1 cellular context compared by ENCODE assay signal in the genomic region with DNA sequence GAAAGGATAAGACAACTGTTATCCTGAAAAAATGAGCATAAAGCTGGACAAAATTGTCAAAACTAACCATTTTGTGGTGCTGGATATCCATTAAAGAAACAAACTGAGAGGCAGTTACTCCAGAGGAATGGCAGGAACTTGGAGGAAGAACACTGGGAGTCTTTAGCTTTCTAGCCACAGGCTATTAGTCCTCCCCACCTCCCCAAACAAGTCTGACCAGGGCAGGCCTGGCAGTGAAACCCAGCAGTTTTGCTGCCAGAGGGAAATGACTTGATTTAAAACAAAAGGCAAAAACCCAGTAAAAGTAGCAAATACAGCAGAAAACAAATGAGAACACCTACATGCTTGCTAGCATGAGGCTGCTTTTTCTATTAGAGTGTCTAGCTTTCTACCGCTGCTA.
TF ChIP-seq lines count a peak whose summit lies in the region.

No MANE protein-coding gene starts in this region.

TF ChIP-seq in GM23338, 12 proteins besides CTCF, POLR2A, EP300 and RAD21:
- TF ChIP-seq, protein P1, sequence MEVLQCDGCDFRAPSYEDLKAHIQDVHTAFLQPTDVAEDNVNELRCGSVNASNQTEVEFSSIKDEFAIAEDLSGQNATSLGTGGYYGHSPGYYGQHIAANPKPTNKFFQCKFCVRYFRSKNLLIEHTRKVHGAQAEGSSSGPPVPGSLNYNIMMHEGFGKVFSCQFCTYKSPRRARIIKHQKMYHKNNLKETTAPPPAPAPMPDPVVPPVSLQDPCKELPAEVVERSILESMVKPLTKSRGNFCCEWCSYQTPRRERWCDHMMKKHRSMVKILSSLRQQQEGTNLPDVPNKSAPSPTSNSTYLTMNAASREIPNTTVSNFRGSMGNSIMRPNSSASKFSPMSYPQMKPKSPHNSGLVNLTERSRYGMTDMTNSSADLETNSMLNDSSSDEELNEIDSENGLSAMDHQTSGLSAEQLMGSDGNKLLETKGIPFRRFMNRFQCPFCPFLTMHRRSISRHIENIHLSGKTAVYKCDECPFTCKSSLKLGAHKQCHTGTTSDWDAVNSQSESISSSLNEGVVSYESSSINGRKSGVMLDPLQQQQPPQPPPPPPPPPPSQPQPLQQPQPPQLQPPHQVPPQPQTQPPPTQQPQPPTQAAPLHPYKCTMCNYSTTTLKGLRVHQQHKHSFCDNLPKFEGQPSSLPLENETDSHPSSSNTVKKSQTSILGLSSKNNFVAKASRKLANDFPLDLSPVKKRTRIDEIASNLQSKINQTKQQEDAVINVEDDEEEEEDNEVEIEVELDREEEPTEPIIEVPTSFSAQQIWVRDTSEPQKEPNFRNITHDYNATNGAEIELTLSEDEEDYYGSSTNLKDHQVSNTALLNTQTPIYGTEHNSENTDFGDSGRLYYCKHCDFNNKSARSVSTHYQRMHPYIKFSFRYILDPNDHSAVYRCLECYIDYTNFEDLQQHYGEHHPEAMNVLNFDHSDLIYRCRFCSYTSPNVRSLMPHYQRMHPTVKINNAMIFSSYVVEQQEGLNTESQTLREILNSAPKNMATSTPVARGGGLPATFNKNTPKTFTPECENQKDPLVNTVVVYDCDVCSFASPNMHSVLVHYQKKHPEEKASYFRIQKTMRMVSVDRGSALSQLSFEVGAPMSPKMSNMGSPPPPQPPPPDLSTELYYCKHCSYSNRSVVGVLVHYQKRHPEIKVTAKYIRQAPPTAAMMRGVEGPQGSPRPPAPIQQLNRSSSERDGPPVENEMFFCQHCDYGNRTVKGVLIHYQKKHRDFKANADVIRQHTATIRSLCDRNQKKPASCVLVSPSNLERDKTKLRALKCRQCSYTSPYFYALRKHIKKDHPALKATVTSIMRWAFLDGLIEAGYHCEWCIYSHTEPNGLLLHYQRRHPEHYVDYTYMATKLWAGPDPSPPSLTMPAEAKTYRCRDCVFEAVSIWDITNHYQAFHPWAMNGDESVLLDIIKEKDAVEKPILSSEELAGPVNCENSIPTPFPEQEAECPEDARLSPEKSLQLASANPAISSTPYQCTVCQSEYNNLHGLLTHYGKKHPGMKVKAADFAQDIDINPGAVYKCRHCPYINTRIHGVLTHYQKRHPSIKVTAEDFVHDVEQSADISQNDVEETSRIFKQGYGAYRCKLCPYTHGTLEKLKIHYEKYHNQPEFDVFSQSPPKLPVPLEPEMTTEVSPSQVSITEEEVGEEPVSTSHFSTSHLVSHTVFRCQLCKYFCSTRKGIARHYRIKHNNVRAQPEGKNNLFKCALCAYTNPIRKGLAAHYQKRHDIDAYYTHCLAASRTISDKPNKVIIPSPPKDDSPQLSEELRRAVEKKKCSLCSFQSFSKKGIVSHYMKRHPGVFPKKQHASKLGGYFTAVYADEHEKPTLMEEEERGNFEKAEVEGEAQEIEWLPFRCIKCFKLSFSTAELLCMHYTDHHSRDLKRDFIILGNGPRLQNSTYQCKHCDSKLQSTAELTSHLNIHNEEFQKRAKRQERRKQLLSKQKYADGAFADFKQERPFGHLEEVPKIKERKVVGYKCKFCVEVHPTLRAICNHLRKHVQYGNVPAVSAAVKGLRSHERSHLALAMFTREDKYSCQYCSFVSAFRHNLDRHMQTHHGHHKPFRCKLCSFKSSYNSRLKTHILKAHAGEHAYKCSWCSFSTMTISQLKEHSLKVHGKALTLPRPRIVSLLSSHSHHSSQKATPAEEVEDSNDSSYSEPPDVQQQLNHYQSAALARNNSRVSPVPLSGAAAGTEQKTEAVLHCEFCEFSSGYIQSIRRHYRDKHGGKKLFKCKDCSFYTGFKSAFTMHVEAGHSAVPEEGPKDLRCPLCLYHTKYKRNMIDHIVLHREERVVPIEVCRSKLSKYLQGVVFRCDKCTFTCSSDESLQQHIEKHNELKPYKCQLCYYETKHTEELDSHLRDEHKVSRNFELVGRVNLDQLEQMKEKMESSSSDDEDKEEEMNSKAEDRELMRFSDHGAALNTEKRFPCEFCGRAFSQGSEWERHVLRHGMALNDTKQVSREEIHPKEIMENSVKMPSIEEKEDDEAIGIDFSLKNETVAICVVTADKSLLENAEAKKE (CRISPR knock-in tag; IDR thresholded peaks at IDR 0.05): no peak
- no peak for TF ChIP-seq CREB1 (CRISPR knock-in tag; IDR thresholded peaks at IDR 0.05; ENCODE audit: low read depth)
- TF ChIP-seq POLR2AphosphoS5 (IDR thresholded peaks at IDR 0.05; ENCODE audit: low read depth): no peak
- TF ChIP-seq STAT1 (IDR thresholded peaks at IDR 0.05; ENCODE audit: unreplicated experiment): no peak
- no peak for TF ChIP-seq NANOG (IDR thresholded peaks at IDR 0.05; ENCODE audit: borderline replicate concordance)
- no peak for TF ChIP-seq JUNB (IDR thresholded peaks at IDR 0.05; ENCODE audit: unreplicated experiment)
- TF ChIP-seq, protein P2, sequence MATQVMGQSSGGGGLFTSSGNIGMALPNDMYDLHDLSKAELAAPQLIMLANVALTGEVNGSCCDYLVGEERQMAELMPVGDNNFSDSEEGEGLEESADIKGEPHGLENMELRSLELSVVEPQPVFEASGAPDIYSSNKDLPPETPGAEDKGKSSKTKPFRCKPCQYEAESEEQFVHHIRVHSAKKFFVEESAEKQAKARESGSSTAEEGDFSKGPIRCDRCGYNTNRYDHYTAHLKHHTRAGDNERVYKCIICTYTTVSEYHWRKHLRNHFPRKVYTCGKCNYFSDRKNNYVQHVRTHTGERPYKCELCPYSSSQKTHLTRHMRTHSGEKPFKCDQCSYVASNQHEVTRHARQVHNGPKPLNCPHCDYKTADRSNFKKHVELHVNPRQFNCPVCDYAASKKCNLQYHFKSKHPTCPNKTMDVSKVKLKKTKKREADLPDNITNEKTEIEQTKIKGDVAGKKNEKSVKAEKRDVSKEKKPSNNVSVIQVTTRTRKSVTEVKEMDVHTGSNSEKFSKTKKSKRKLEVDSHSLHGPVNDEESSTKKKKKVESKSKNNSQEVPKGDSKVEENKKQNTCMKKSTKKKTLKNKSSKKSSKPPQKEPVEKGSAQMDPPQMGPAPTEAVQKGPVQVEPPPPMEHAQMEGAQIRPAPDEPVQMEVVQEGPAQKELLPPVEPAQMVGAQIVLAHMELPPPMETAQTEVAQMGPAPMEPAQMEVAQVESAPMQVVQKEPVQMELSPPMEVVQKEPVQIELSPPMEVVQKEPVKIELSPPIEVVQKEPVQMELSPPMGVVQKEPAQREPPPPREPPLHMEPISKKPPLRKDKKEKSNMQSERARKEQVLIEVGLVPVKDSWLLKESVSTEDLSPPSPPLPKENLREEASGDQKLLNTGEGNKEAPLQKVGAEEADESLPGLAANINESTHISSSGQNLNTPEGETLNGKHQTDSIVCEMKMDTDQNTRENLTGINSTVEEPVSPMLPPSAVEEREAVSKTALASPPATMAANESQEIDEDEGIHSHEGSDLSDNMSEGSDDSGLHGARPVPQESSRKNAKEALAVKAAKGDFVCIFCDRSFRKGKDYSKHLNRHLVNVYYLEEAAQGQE (IDR thresholded peaks at IDR 0.05; ENCODE audit: unreplicated experiment): no peak
- TF ChIP-seq, protein P3, sequence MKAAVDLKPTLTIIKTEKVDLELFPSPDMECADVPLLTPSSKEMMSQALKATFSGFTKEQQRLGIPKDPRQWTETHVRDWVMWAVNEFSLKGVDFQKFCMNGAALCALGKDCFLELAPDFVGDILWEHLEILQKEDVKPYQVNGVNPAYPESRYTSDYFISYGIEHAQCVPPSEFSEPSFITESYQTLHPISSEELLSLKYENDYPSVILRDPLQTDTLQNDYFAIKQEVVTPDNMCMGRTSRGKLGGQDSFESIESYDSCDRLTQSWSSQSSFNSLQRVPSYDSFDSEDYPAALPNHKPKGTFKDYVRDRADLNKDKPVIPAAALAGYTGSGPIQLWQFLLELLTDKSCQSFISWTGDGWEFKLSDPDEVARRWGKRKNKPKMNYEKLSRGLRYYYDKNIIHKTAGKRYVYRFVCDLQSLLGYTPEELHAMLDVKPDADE (IDR thresholded peaks at IDR 0.05): no peak
- no peak for TF ChIP-seq ZNF331 (CRISPR knock-in tag; IDR thresholded peaks at IDR 0.05; ENCODE audit: low read depth)
- TF ChIP-seq EZH2 (IDR thresholded peaks at IDR 0.05; ENCODE audit: low read depth, unreplicated experiment): no peak
- TF ChIP-seq EZH2phosphoT487 (IDR thresholded peaks at IDR 0.05; ENCODE audit: unreplicated experiment): no peak
- no peak for TF ChIP-seq ZNF114 (CRISPR knock-in tag; IDR thresholded peaks at IDR 0.05)
